Comparison of ENCODE assay signal across 8 cellular contexts in the genomic region with DNA sequence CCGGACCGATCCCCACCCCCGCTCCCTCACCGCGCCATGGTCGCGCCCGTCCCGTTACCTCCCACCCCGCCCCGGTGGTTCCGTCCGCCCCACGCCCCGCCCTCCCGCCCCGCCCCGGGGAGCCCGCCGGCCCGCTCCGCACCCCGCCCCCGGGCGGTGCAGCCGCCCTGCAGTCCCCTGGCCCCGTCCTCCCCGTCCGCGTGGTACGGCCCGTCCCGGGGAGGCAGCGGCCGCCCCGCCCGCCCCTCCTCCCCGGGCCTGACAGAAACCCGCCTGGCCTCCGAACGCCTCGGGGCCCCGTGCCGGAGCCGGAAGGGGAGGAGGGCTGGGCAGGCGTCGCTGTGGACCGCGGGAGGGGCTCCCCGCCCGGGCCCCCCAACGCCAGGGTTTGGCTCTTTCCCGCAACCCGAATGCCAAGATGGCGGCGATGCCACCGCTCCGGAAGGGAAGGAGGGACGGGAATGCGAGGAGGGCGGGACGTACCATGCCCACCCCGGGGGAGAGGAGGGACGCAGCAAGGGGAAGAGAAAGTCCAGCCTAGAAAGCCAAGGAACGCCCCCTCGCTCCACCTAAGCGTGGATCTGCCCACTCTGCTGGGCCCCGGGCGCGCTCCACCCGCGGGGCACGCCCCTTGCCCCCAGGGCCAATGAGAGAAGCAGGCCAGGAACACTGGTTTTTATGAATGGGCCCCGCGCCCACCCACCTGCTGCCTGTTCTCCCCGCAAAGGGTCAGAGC. TPM values are rescaled to one million over a fixed set of nuclear protein-coding genes. Genes with fewer than 3 reads are reported as not detected.
DNase-seq lines count a peak whose midpoint lies in the region; ATAC-seq and TF ChIP-seq lines count a peak whose summit lies in the region.

A gene (minus strand): TSS at position 56 of the 736 bp plus-strand sequence. CDS start 132 bp downstream, outside the sequence.

- H3K27ac ChIP-seq in RWPE1 (peak within 1 kb of the TSS; percentile 97), fibroblast of lung (ENCODE audit: insufficient read depth, low read length) (peak within 1 kb of the TSS; percentile 96)
- peak within 1 kb of the TSS; percentile 81 for H3K27ac ChIP-seq in naive thymus-derived CD4-positive, alpha-beta T cell (ENCODE audit: low read depth, low read length)

- H3K4me1 Mint-ChIP-seq in activated T-helper 17 cell treated with anti-CD3 and anti-CD28 coated beads, Interleukin-2, amount 50 U/mL, for 72 hours = peaks cover 30% of the 10 kb centered on the region
- H3K4me1 Mint-ChIP-seq in naive thymus-derived CD4-positive, alpha-beta T cell = peaks cover 31 to 47% (median 42%) of the 10 kb centered on the region in 7 donors
- peaks cover 35% of the 10 kb centered on the region for H3K4me1 Mint-ChIP-seq in stimulated activated memory B cell treated with anti-CD40 and anti-IgM and Interleukin-4, amounts not matched to agents 10 μg/mL and 1 μg/mL and 100 μg/mL, for 72 hours

- H3K27me3 ChIP-seq in fibroblast of lung (ENCODE audit: control insufficient read depth, insufficient read depth, low read length) = no peaks in the 10 kb centered on the region
- H3K27me3 ChIP-seq in naive thymus-derived CD4-positive, alpha-beta T cell (ENCODE audit: control insufficient read depth in 2 of 2, insufficient read depth in 2 of 2, low read length in 2 of 2) = no peaks in the 10 kb centered on the region

- POLR2A ChIA-PET in RWPE1 (lab: Yijun Ruan, JAX; ENCODE audit: low non-redundant PET) = no interaction called here
- POLR2A ChIA-PET in naive thymus-derived CD4-positive, alpha-beta T cell (lab: Charles Lee) = interaction anchor here (0.6 to 1.4 kb wide), 5 partner anchors 47 to 400 kb away, joined by 3 to 4 read pairs (median 3); a partner anchor contains a TSS

- no peaks in the 10 kb centered on the region for H3K9me3 ChIP-seq in fibroblast of lung (ENCODE audit: control insufficient read depth, insufficient read depth, low read depth, low read length)
- no peaks in the 10 kb centered on the region for H3K9me3 ChIP-seq in naive thymus-derived CD4-positive, alpha-beta T cell (ENCODE audit: control insufficient read depth in 2 of 3, low read length in 3 of 3)

- peak within 1 kb of the TSS; percentile 93 for H3K27ac Mint-ChIP-seq in activated T-helper 17 cell treated with anti-CD3 and anti-CD28 coated beads, Interleukin-2, amount 50 U/mL, for 72 hours
- H3K27ac Mint-ChIP-seq in naive thymus-derived CD4-positive, alpha-beta T cell = peak within 1 kb of the TSS; percentile 88 to 96 (median 92)
- H3K27ac Mint-ChIP-seq in stimulated activated memory B cell treated with anti-CD40 and anti-IgM and Interleukin-4, amounts not matched to agents 10 μg/mL and 1 μg/mL and 100 μg/mL, for 72 hours = peak within 1 kb of the TSS; percentile 87

- H3K36me3 ChIP-seq in fibroblast of lung (ENCODE audit: control insufficient read depth, insufficient read depth, low read length) = no peaks in the 10 kb centered on the region
- H3K36me3 ChIP-seq in naive thymus-derived CD4-positive, alpha-beta T cell (ENCODE audit: control insufficient read depth in 2 of 3, insufficient read depth in 3 of 3, low read length in 3 of 3) = peaks cover 0 to 39% (median 7%) of the 10 kb centered on the region in 3 experiments

- peak within 1 kb of the TSS; percentile 94 for H3K4me3 Mint-ChIP-seq in activated T-helper 17 cell treated with anti-CD3 and anti-CD28 coated beads, Interleukin-2, amount 50 U/mL, for 72 hours
- peak within 1 kb of the TSS; percentile 92 to 100 (median 96) for H3K4me3 Mint-ChIP-seq in naive thymus-derived CD4-positive, alpha-beta T cell
- peak within 1 kb of the TSS; percentile 94 for H3K4me3 Mint-ChIP-seq in stimulated activated memory B cell treated with anti-CD40 and anti-IgM and Interleukin-4, amounts not matched to agents 10 μg/mL and 1 μg/mL and 100 μg/mL, for 72 hours

- peak within 1 kb of the TSS; percentile 79 for H3K4me2 ChIP-seq in fibroblast of lung (ENCODE audit: extremely low read depth, insufficient read depth, low read length)

- H3K4me1 ChIP-seq in fibroblast of lung (ENCODE audit: control insufficient read depth, extremely low read depth, insufficient read depth, low read length) = peaks cover 11% of the 10 kb centered on the region
- H3K4me1 ChIP-seq in naive thymus-derived CD4-positive, alpha-beta T cell (ENCODE audit: control insufficient read depth in 2 of 2, insufficient read depth in 2 of 2, low read length in 2 of 2) = peaks cover 15 to 21% of the 10 kb centered on the region in 2 donors

- peak within 1 kb of the TSS; percentile 54 to 85 (median 82) for H3K4me3 ChIP-seq in fibroblast of lung (replicated peaks in 1 of 4; ENCODE audit: control extremely low read depth in 1 of 4, insufficient read depth in 1 of 4, low read depth in 3 of 4, low read length in 4 of 4)
- H3K4me3 ChIP-seq in naive thymus-derived CD4-positive, alpha-beta T cell (ENCODE audit: low read length) = peak within 1 kb of the TSS; percentile 93

- H3K36me3 Mint-ChIP-seq in activated T-helper 17 cell treated with anti-CD3 and anti-CD28 coated beads, Interleukin-2, amount 50 U/mL, for 72 hours (ENCODE audit: low read depth) = peaks cover 74% of the 10 kb centered on the region
- H3K36me3 Mint-ChIP-seq in naive thymus-derived CD4-positive, alpha-beta T cell = peaks cover 7 to 29% (median 19%) of the 10 kb centered on the region in 5 donors
- H3K36me3 Mint-ChIP-seq in stimulated activated memory B cell treated with anti-CD40 and anti-IgM and Interleukin-4, amounts not matched to agents 10 μg/mL and 1 μg/mL and 100 μg/mL, for 72 hours = peaks cover 43% of the 10 kb centered on the region

- TF ChIP-seq CTCF in RWPE1 (conservative IDR thresholded peaks at IDR 0.05; ENCODE audit: low read depth) (no peak), fibroblast of lung (conservative IDR thresholded peaks at IDR 0.05 in 1 of 2, IDR thresholded peaks at IDR 0.05 in 1 of 2; ENCODE audit: low read depth in 1 of 2, low read length in 2 of 2) (no peak)

- H4K20me1 ChIP-seq in fibroblast of lung (ENCODE audit: control insufficient read depth, extremely low read depth, insufficient read depth, low read length) = no peaks in the 10 kb centered on the region

- no peaks in the 10 kb centered on the region for H3K27me3 Mint-ChIP-seq in activated T-helper 17 cell treated with anti-CD3 and anti-CD28 coated beads, Interleukin-2, amount 50 U/mL, for 72 hours
- no peaks in the 10 kb centered on the region for H3K27me3 Mint-ChIP-seq in naive thymus-derived CD4-positive, alpha-beta T cell
- H3K27me3 Mint-ChIP-seq in stimulated activated memory B cell treated with anti-CD40 and anti-IgM and Interleukin-4, amounts not matched to agents 10 μg/mL and 1 μg/mL and 100 μg/mL, for 72 hours = no peaks in the 10 kb centered on the region

- ATAC-seq in activated T-helper 17 cell treated with anti-CD3 and anti-CD28 coated beads, Interleukin-2, amount 50 U/mL, for 72 hours (replicated peaks) = peak; percentile 88
- ATAC-seq in naive thymus-derived CD4-positive, alpha-beta T cell = peak; percentile 87
- ATAC-seq in stimulated activated memory B cell treated with anti-CD40 and anti-IgM and Interleukin-4, amounts not matched to agents 10 μg/mL and 1 μg/mL and 100 μg/mL, for 72 hours = peak; percentile 93

- CTCF ChIA-PET in RWPE1 (lab: Yijun Ruan, JAX) = interaction anchor here (0.7 kb wide), 1 partner anchor 123 kb away, joined by 3 read pairs; no protein-coding TSS in a partner anchor
- CTCF ChIA-PET in naive thymus-derived CD4-positive, alpha-beta T cell (lab: Charles Lee) = interaction anchor here (0.6 kb wide), 1 partner anchor 195 kb away, joined by 3 read pairs; no protein-coding TSS in a partner anchor

- intact Hi-C loops in naive thymus-derived CD4-positive, alpha-beta T cell (cut with micrococcal nuclease) = loop anchor here (1.0 to 2.0 kb wide), 9 partner anchors 26 to 355 kb away; a partner anchor contains a TSS

- no peaks in the 10 kb centered on the region for H3K9me3 Mint-ChIP-seq in activated T-helper 17 cell treated with anti-CD3 and anti-CD28 coated beads, Interleukin-2, amount 50 U/mL, for 72 hours
- H3K9me3 Mint-ChIP-seq in naive thymus-derived CD4-positive, alpha-beta T cell = no peaks in the 10 kb centered on the region
- no peaks in the 10 kb centered on the region for H3K9me3 Mint-ChIP-seq in stimulated activated memory B cell treated with anti-CD40 and anti-IgM and Interleukin-4, amounts not matched to agents 10 μg/mL and 1 μg/mL and 100 μg/mL, for 72 hours

- DNase-seq in EH (ENCODE audit: low read depth) = peak; percentile 98
- DNase-seq in H4 (ENCODE audit: low spot score) = peak; percentile 97
- peak; percentile 97 for DNase-seq in LoVo (ENCODE audit: low spot score)
- DNase-seq in RWPE1 (ENCODE audit: low spot score) = peak; percentile 97
- peak; percentile 98 to 99 for DNase-seq in fibroblast of lung (ENCODE audit: low read depth in 2 of 2)
- DNase-seq in naive thymus-derived CD4-positive, alpha-beta T cell = peak; percentile 70 to 88 (median 78)

- H3K9ac ChIP-seq in fibroblast of lung (ENCODE audit: insufficient read depth, low read length) = peak within 1 kb of the TSS; percentile 98

- peak within 1 kb of the TSS; percentile 66 for H2AFZ ChIP-seq in fibroblast of lung (ENCODE audit: low read length)

- peaks cover 40% of the 10 kb centered on the region for H3K79me2 ChIP-seq in fibroblast of lung (ENCODE audit: control insufficient read depth, insufficient read depth, low read length)

RNA-seq across cellular contexts. Expression of the gene that starts here (rescaled TPM):
- total RNA-seq in H4 (2014; rRNA removed; shearing (Covaris generic)) = 24.6 and 32.4 TPM in 2 replicates
- total RNA-seq in activated T-helper 17 cell treated with anti-CD3 and anti-CD28 coated beads, Interleukin-2, amount 50 U/mL, for 72 hours = 10 to 100 TPM; 37.1 to 43.8 TPM
- total RNA-seq in fibroblast of lung = 38.5 and 43.8 TPM in 2 replicates
- 30.6 and 33.5 TPM in 2 replicates for polyA plus RNA-seq in fibroblast of lung
- polyA plus RNA-seq in fibroblast of lung (2012) = 34.7 and 34.9 TPM in 2 replicates
- polyA minus RNA-seq in fibroblast of lung (ENCODE audit: low replicate concordance) = 54.0 and 77.6 TPM in 2 replicates
- total RNA-seq in naive thymus-derived CD4-positive, alpha-beta T cell = 10 to 100 TPM; 32.4 to 67.9 (median 49.1) TPM
- polyA plus RNA-seq in naive thymus-derived CD4-positive, alpha-beta T cell = 10 to 100 TPM; 17.5 to 18.6 TPM

Comparison
In these comparisons a context has a peak if more than half of its experiments do, and no peak if none do; other contexts are left out.
1. Peak in every context shown above with its lines: DNase-seq, ATAC-seq, H3K4me3 ChIP-seq and H3K27ac ChIP-seq.